ENCODE assay signal across 34 cellular contexts in genomic region chr2:148360662-148361061, GRCh38.
"Had no signal": no experiment of that assay in that cellular context is flagged by ENCODE, and none has a peak within 500 bp of the region (broad histone marks: within the 10 kb centered on the region; RNA-seq: fewer than 3 reads in every experiment).

No MANE protein-coding gene starts in this region.

- H3K4me3 ChIP-seq: MG63 had no signal

- H3K36me3 ChIP-seq: MG63 had no signal

- DNase-seq: Karpas-422, Kasumi-1, MG63, MM.1S, MV-4-11, NCI-H1048, NCI-H1092, NCI-H1092 treated with DMSO at 0.1 percent for 48 hours, NCI-H1105, NCI-H1105 treated with DMSO at 0.1 percent for 48 hours, NCI-H1417, NCI-H1417 treated with DMSO at 0.1 percent for 48 hours, NCI-H1436, NCI-H1436 treated with DMSO at 0.1 percent for 48 hours, NCI-H146, NCI-H1694, NCI-H1694 treated with DMSO at 0.1 percent for 48 hours, NCI-H187 treated with DMSO at 0.1 percent for 48 hours, NCI-H1930, NCI-H2029, NCI-H2029 treated with DMSO at 0.1 percent for 48 hours, NCI-H2081, NCI-H2081 treated with DMSO at 0.1 percent for 48 hours, NCI-H2107, NCI-H2171, NCI-H2171 treated with DMSO at 0.1 percent for 48 hours, NCI-H2227 treated with DMSO at 0.1 percent for 48 hours, NCI-H226, NCI-H345, NCI-H446, NCI-H446 treated with DMSO at 0.1 percent for 48 hours, NCI-H510A, NCI-H510A treated with DMSO at 0.1 percent for 48 hours had no signal

- H3K27ac ChIP-seq: KMS-11 had no signal

- H3K27me3 ChIP-seq: MG63 had no signal

- H3K9ac ChIP-seq: KMS-11 had no signal

- H3K4me2 ChIP-seq: KMS-11 had no signal
